In the genomic region with DNA sequence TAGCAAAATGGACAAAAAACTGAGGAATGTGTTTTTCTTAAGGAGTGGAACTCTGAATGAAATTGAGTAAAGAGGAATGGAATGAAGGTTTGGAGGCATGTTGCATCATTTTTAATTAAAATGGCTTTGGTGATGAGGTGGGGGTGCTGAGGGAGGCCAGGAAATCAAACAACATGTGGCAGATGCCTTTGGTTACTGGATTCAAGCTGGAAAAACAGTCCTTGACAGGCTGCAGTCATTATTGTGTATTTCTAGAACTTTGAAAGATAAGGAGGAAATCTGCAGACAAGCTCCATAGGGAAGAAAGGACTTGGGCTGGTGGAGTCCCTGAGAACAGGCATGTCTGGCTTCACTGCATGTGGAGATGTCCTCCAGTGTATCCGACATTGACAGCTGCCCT, we compare ENCODE assay signal across 1 cellular context.
A peak's percentile ranks its signal among the peaks of the same experiment; 100 is the strongest.
TF ChIP-seq lines count a peak whose summit lies in the region.

No MANE protein-coding gene starts in this region.

TF ChIP-seq in SK-N-SH, 30 proteins besides CTCF, POLR2A, EP300 and RAD21 (continued from another document):
- TF ChIP-seq, protein P1, sequence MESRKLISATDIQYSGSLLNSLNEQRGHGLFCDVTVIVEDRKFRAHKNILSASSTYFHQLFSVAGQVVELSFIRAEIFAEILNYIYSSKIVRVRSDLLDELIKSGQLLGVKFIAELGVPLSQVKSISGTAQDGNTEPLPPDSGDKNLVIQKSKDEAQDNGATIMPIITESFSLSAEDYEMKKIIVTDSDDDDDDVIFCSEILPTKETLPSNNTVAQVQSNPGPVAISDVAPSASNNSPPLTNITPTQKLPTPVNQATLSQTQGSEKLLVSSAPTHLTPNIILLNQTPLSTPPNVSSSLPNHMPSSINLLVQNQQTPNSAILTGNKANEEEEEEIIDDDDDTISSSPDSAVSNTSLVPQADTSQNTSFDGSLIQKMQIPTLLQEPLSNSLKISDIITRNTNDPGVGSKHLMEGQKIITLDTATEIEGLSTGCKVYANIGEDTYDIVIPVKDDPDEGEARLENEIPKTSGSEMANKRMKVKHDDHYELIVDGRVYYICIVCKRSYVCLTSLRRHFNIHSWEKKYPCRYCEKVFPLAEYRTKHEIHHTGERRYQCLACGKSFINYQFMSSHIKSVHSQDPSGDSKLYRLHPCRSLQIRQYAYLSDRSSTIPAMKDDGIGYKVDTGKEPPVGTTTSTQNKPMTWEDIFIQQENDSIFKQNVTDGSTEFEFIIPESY (IDR thresholded peaks at IDR 0.05; ENCODE audit: borderline replicate concordance, low read depth): no peak
- TF ChIP-seq MXI1 (IDR thresholded peaks at IDR 0.05; ENCODE audit: low read depth, low read length) (no peak), JUND (IDR thresholded peaks at IDR 0.05) (peak; percentile 47; the same call in 1 of the 2 replicates), NRF1 (IDR thresholded peaks at IDR 0.05; ENCODE audit: low read depth, low read length) (no peak), TAF1 (IDR thresholded peaks at IDR 0.05; ENCODE audit: borderline replicate concordance, low read depth, low read length) (no peak), TEAD4 (IDR thresholded peaks at IDR 0.05; ENCODE audit: borderline replicate concordance, insufficient read depth) (0 out of 2 replicates have a peak, but pooled peaks have one; percentile 37), RXRA (IDR thresholded peaks at IDR 0.05; ENCODE audit: borderline replicate concordance, low read depth) (no peak), NFIC (IDR thresholded peaks at IDR 0.05; ENCODE audit: borderline replicate concordance) (no peak), ELF1 (IDR thresholded peaks at IDR 0.05) (no peak), RFX5 (IDR thresholded peaks at IDR 0.05; ENCODE audit: low read length) (no peak), FOXM1 (IDR thresholded peaks at IDR 0.05; ENCODE audit: low read depth) (0 out of 2 replicates have a peak, but pooled peaks have one; percentile 1), TCF12 (IDR thresholded peaks at IDR 0.05) (peak; percentile 81), SMC3 (IDR thresholded peaks at IDR 0.05; ENCODE audit: low read depth, low read length) (no peak)
- TF ChIP-seq, protein P2, sequence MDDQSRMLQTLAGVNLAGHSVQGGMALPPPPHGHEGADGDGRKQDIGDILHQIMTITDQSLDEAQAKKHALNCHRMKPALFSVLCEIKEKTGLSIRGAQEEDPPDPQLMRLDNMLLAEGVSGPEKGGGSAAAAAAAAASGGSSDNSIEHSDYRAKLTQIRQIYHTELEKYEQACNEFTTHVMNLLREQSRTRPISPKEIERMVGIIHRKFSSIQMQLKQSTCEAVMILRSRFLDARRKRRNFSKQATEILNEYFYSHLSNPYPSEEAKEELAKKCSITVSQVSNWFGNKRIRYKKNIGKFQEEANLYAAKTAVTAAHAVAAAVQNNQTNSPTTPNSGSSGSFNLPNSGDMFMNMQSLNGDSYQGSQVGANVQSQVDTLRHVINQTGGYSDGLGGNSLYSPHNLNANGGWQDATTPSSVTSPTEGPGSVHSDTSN (IDR thresholded peaks at IDR 0.05): peak; percentile 78
- TF ChIP-seq, protein P3, sequence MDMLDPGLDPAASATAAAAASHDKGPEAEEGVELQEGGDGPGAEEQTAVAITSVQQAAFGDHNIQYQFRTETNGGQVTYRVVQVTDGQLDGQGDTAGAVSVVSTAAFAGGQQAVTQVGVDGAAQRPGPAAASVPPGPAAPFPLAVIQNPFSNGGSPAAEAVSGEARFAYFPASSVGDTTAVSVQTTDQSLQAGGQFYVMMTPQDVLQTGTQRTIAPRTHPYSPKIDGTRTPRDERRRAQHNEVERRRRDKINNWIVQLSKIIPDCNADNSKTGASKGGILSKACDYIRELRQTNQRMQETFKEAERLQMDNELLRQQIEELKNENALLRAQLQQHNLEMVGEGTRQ (IDR thresholded peaks at IDR 0.05; ENCODE audit: borderline replicate concordance, low read depth, low read length): no peak
- TF ChIP-seq, protein P4, sequence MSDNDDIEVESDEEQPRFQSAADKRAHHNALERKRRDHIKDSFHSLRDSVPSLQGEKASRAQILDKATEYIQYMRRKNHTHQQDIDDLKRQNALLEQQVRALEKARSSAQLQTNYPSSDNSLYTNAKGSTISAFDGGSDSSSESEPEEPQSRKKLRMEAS (IDR thresholded peaks at IDR 0.05; ENCODE audit: low read depth): no peak
- TF ChIP-seq, protein P5, sequence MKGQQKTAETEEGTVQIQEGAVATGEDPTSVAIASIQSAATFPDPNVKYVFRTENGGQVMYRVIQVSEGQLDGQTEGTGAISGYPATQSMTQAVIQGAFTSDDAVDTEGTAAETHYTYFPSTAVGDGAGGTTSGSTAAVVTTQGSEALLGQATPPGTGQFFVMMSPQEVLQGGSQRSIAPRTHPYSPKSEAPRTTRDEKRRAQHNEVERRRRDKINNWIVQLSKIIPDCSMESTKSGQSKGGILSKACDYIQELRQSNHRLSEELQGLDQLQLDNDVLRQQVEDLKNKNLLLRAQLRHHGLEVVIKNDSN (IDR thresholded peaks at IDR 0.05; ENCODE audit: borderline replicate concordance, low read depth): no peak
